8 cellular contexts compared by ENCODE assay signal in the genomic region with DNA sequence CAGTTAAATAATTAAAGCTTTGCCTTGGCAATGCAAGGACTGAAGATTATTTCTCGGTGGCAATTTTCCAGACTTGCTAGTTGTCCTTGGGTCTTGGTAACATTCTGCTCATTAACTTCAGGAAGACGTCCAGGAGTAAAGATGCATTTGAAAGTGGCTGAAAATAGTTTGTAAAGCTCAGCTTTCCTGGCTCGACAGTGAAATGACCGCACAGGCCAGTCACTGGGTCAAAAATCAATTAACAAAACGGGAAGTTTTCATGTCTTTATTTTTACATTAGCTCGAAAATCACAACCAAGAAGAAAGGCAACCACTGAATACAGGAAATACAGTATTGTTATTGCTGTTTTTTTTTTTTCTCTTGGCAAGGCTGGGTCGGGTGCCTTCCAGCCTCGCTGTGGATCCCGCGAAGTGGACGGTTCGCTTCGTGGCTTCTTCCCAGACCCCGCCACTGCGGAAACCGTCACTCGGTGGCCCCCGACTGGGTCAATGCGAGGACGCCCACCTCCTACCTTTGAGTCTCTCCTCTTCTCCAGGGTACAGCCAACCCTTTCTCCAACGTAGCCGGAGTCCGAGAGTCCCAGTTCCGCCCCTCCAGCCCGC. TPM values are rescaled to one million over a fixed set of nuclear protein-coding genes. Genes with fewer than 3 reads are reported as not detected.
DNase-seq lines count a peak whose midpoint lies in the region; ATAC-seq and TF ChIP-seq lines count a peak whose summit lies in the region.

No MANE protein-coding gene starts in this region.

- H3K9me3 ChIP-seq in mesenchymal stem cell (ENCODE audit: control insufficient read depth, low read length) (no peaks in the 10 kb centered on the region), tibial nerve (no peaks in the 10 kb centered on the region)

- peak overlapping the region; percentile 31 to 86 for H3K4ac ChIP-seq in mesenchymal stem cell (ENCODE audit: low read depth in 1 of 2, low read length in 2 of 2)

- H4K8ac ChIP-seq in mesenchymal stem cell (ENCODE audit: low read length): peak overlapping the region; percentile 96

- H3K27me3 ChIP-seq in BJ (ENCODE audit: control insufficient read depth, insufficient read depth, low read length): no peaks in the 10 kb centered on the region
- H3K27me3 ChIP-seq in mesenchymal stem cell (ENCODE audit: control insufficient read depth in 1 of 2, insufficient read depth in 1 of 2, low read length in 2 of 2): no peaks in the 10 kb centered on the region
- H3K27me3 ChIP-seq in tibial nerve: no peaks in the 10 kb centered on the region

- ATAC-seq in HG03439 (IDR thresholded peaks at IDR 0.05; ENCODE audit: unreplicated experiment) (peak; percentile 21), GM18498 (IDR thresholded peaks at IDR 0.05; ENCODE audit: unreplicated experiment) (no peak)

- H3K4me1 ChIP-seq in mesenchymal stem cell (ENCODE audit: control insufficient read depth, insufficient read depth, low read depth, low read length) (no peaks in the 10 kb centered on the region), tibial nerve (peaks cover 0 to 21% (median 0%) of the 10 kb centered on the region in 4 donors)

- peak overlapping the region; percentile 89 for H2BK15ac ChIP-seq in mesenchymal stem cell (ENCODE audit: low read depth, poor library complexity, severe bottlenecking)

- no peak for DNase-seq in BJ (ENCODE audit: low read depth)
- peak; percentile 76 for DNase-seq in coronary artery (ENCODE audit: low spot score)
- DNase-seq in mesenchymal stem cell: no peak
- DNase-seq in tibial nerve (ENCODE audit: low spot score in 2 of 2): no peak
- DNase-seq in kidney glomerular epithelial cell (lab: John Stamatoyannopoulos, UW): no peak
- no peak for DNase-seq in T-helper 9 cell

- peak overlapping the region; percentile 83 for H3K4me3 ChIP-seq in BJ (ENCODE audit: low read depth, low read length)
- peak overlapping the region; percentile 84 for H3K4me3 ChIP-seq in coronary artery
- peak overlapping the region; percentile 88 to 94 for H3K4me3 ChIP-seq in mesenchymal stem cell (ENCODE audit: insufficient read depth in 1 of 2, low read depth in 1 of 2, low read length in 2 of 2)
- peak overlapping the region; percentile 52 to 98 (median 86) for H3K4me3 ChIP-seq in tibial nerve

- no peak overlapping the region for H2AK5ac ChIP-seq in mesenchymal stem cell (ENCODE audit: low read length, severe bottlenecking)

- no peaks in the 10 kb centered on the region for H3K36me3 ChIP-seq in BJ (ENCODE audit: control insufficient read depth, insufficient read depth, low read length)
- no peaks in the 10 kb centered on the region for H3K36me3 ChIP-seq in mesenchymal stem cell (ENCODE audit: control insufficient read depth in 1 of 2, insufficient read depth in 2 of 2, low read depth in 1 of 2, low read length in 2 of 2)
- H3K36me3 ChIP-seq in tibial nerve: no peaks in the 10 kb centered on the region

- TF ChIP-seq POLR2A in tibial nerve (IDR thresholded peaks at IDR 0.05): no peak

- peak overlapping the region; percentile 83 to 90 for H3K27ac ChIP-seq in coronary artery
- H3K27ac ChIP-seq in mesenchymal stem cell (ENCODE audit: low read length, poor library complexity, severe bottlenecking): peak overlapping the region; percentile 89
- H3K27ac ChIP-seq in tibial nerve: peak overlapping the region; percentile 44 to 96 (median 90)

- H2BK5ac ChIP-seq in mesenchymal stem cell (ENCODE audit: low read depth, low read length, poor library complexity, severe bottlenecking): peak overlapping the region; percentile 62

- CTCF ChIA-PET in BJ (lab: Yijun Ruan, JAX): no interaction called here

- peak overlapping the region; percentile 71 to 98 for H3K18ac ChIP-seq in mesenchymal stem cell (ENCODE audit: low read depth in 1 of 2, low read length in 2 of 2)

- WGBS in mesenchymal stem cell: 5% methylated on average over 22 of the region's 25 CpGs
- WGBS in tibial nerve, 2 donors: 1 to 2% methylated on average over 22 to 25 of the region's 25 CpGs

- no peak overlapping the region for H3K23ac ChIP-seq in mesenchymal stem cell (ENCODE audit: low read length in 2 of 2)

- peak overlapping the region in 1 of 2 experiments; percentile 96 for H3K14ac ChIP-seq in mesenchymal stem cell (ENCODE audit: low read length in 2 of 2)

- peak overlapping the region; percentile 90 for H3K9ac ChIP-seq in mesenchymal stem cell (ENCODE audit: low read length)

- peak overlapping the region; percentile 76 for H2AFZ ChIP-seq in mesenchymal stem cell (ENCODE audit: low read depth, low read length)

- TF ChIP-seq CTCF in BJ (IDR thresholded peaks at IDR 0.05; ENCODE audit: insufficient read depth, low read depth, low read length) (no peak), coronary artery (IDR thresholded peaks at IDR 0.05) (no peak), tibial nerve (IDR thresholded peaks at IDR 0.05) (no peak)

- POLR2A ChIA-PET in BJ (lab: Charles Lee): no interaction called here

- peak overlapping the region; percentile 76 for H3K4me2 ChIP-seq in mesenchymal stem cell (ENCODE audit: low read length, poor library complexity, severe bottlenecking)

- H2BK12ac ChIP-seq in mesenchymal stem cell (ENCODE audit: low read length in 2 of 2): peak overlapping the region in 1 of 2 experiments; percentile 63

- H4K91ac ChIP-seq in mesenchymal stem cell (ENCODE audit: low read length): peak overlapping the region; percentile 72

- peak in 1 of 2 donors; percentile 33 for TF ChIP-seq EP300 in tibial nerve (IDR thresholded peaks at IDR 0.05)

- H2BK120ac ChIP-seq in mesenchymal stem cell (ENCODE audit: low read depth, low read length): peak overlapping the region; percentile 91

- H3K79me1 ChIP-seq in mesenchymal stem cell (replicated peaks; ENCODE audit: low read length, poor library complexity, severe bottlenecking): no peaks in the 10 kb centered on the region

RNA-seq across cellular contexts. Expression of a gene that starts 0.5 kb away (rescaled TPM):
- polyA plus RNA-seq in BJ (2011; rRNA removed): 13.4 and 36.4 TPM in 2 replicates
- 8.1 and 12.2 TPM in 2 replicates for polyA minus RNA-seq in BJ (2011; rRNA and poly(A)+ RNA removed)
- 41.6 TPM for polyA plus RNA-seq in mesenchymal stem cell (2013, experiment 1 of 2)
- 44.8 TPM for polyA plus RNA-seq in mesenchymal stem cell (2013, experiment 2 of 2)
- 10 to 100 TPM; 11.6 to 28.6 (median 19.4) TPM for total RNA-seq in tibial nerve
